Comparison of ENCODE assay signal across 28 cellular contexts in the genomic region with DNA sequence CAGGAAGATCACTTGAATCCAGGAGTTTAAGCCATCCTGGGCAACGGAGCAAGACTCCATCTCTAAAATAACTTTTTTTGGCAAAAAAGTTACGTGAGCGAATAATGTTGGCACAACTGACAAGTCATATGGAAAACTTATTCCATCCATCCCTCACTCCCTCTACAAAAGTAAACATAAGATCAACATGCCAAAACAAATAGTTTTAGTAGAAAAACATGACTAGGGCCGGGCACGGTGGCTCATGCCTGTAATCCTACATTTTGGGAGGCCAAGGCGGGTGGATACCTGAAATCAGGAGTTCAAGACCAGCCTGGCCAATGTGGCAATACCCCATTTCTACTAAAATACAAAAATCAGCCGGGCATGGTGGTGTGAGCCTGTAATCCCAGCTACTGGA.
"Had no signal": no experiment of that assay in that cellular context is flagged by ENCODE, and none has a peak within 500 bp of the region (broad histone marks: within the 10 kb centered on the region; RNA-seq: fewer than 3 reads in every experiment).

No MANE protein-coding gene starts in this region.

- H3K4me3 Mint-ChIP-seq: activated CD4-positive, alpha-beta memory T cell treated with anti-CD3 and anti-CD28 coated beads for 36 hours; activated naive CD4-positive, alpha-beta T cell treated with anti-CD3 and anti-CD28 coated beads for 36 hours; activated naive CD8-positive, alpha-beta T cell treated with anti-CD3 and anti-CD28 coated beads, Interleukin-2, amount 10 ng/mL, durations not matched to agents 7 days and 5 days; activated T-cell treated with anti-CD3 and anti-CD28 coated beads, Interleukin-2, amount 50 U/mL, for 72 hours; brain; natural killer cell treated with Interleukin-12 subunit alpha and Interleukin-12 subunit beta and Interleukin-15 and Interleukin-18, amount 100 ng/mL, for 72 hours had no signal

- H3K27me3 Mint-ChIP-seq: activated CD4-positive, alpha-beta memory T cell treated with anti-CD3 and anti-CD28 coated beads for 36 hours; activated naive CD8-positive, alpha-beta T cell treated with anti-CD3 and anti-CD28 coated beads, Interleukin-2, amount 10 ng/mL, durations not matched to agents 7 days and 5 days; natural killer cell treated with Interleukin-12 subunit alpha and Interleukin-12 subunit beta and Interleukin-15 and Interleukin-18, amount 100 ng/mL, for 72 hours had no signal

- DNase-seq: activated CD4-positive, alpha-beta memory T cell treated with anti-CD3 and anti-CD28 coated beads for 36 hours; activated CD4-positive, alpha-beta T cell treated with anti-CD3 and anti-CD28 coated beads for 48 hours; activated effector memory CD4-positive, alpha-beta T cell treated with Interleukin-2 at 50 U/mL for 16 hours; activated naive CD4-positive, alpha-beta T cell treated with anti-CD3 and anti-CD28 coated beads for 36 hours; activated naive CD8-positive, alpha-beta T cell treated with anti-CD3 and anti-CD28 coated beads, Interleukin-2, amount 10 ng/mL, durations not matched to agents 7 days and 5 days; activated T-cell treated with anti-CD3 and anti-CD28 coated beads for 4 hours; activated T-cell treated with anti-CD3 and anti-CD28 coated beads, Interleukin-2, amount 50 U/mL, for 72 hours; dorsolateral prefrontal cortex; effector memory CD4-positive, alpha-beta T cell; gastrocnemius medialis; glutamatergic neuron; left ventricle myocardium inferior; mucosa of descending colon; posterior cingulate gyrus; stimulated activated CD4-positive, alpha-beta T cell treated with anti-CD3 and anti-CD28 coated beads, Interleukin-2, amount 100 ng/mL, for 48 hours; stimulated activated naive CD8-positive, alpha-beta T cell treated with anti-CD3 and anti-CD28 coated beads, Interleukin-15, Interleukin-2, amounts not matched to agents 100 U/mL and 50 U/mL, for 24 hours; T-helper 9 cell; testis; transverse colon had no signal

- H3K4me3 ChIP-seq: ascending aorta, cardiac muscle cell, coronary artery, dorsolateral prefrontal cortex, gastrocnemius medialis, left ventricle myocardium inferior, lung, mucosa of descending colon, right lobe of liver, testis, transverse colon had no signal

- ATAC-seq: activated CD4-positive, CD25-positive, alpha-beta regulatory T cell treated with anti-CD3 and anti-CD28 coated beads, Interleukin-2, amount 50 U/mL, for 24 hours; activated T-cell treated with anti-CD3 and anti-CD28 coated beads, Interleukin-2, amount 50 U/mL, for 72 hours; gastrocnemius medialis; mucosa of descending colon; natural killer cell treated with Interleukin-12 subunit alpha and Interleukin-12 subunit beta and Interleukin-15 and Interleukin-18, amount 100 ng/mL, for 72 hours; right lobe of liver; stimulated activated naive CD8-positive, alpha-beta T cell treated with anti-CD3 and anti-CD28 coated beads, Interleukin-15, Interleukin-2, amounts not matched to agents 100 U/mL and 50 U/mL, for 24 hours had no signal

- H3K4me1 Mint-ChIP-seq: activated naive CD8-positive, alpha-beta T cell treated with anti-CD3 and anti-CD28 coated beads, Interleukin-2, amount 10 ng/mL, durations not matched to agents 7 days and 5 days; brain had no signal

- H3K27ac ChIP-seq: ascending aorta, cardiac muscle cell, coronary artery, dorsolateral prefrontal cortex, gastrocnemius medialis, left ventricle myocardium inferior, right lobe of liver, testis, transverse colon, VCaP had no signal

- H3K27ac Mint-ChIP-seq: activated CD4-positive, alpha-beta memory T cell treated with anti-CD3 and anti-CD28 coated beads for 36 hours; activated naive CD4-positive, alpha-beta T cell treated with anti-CD3 and anti-CD28 coated beads for 36 hours; activated naive CD8-positive, alpha-beta T cell treated with anti-CD3 and anti-CD28 coated beads, Interleukin-2, amount 10 ng/mL, durations not matched to agents 7 days and 5 days; activated T-cell treated with anti-CD3 and anti-CD28 coated beads, Interleukin-2, amount 50 U/mL, for 72 hours; brain; natural killer cell treated with Interleukin-12 subunit alpha and Interleukin-12 subunit beta and Interleukin-15 and Interleukin-18, amount 100 ng/mL, for 72 hours had no signal

- H3K9me3 Mint-ChIP-seq: activated CD4-positive, alpha-beta memory T cell treated with anti-CD3 and anti-CD28 coated beads for 36 hours; activated naive CD4-positive, alpha-beta T cell treated with anti-CD3 and anti-CD28 coated beads for 36 hours; activated naive CD8-positive, alpha-beta T cell treated with anti-CD3 and anti-CD28 coated beads, Interleukin-2, amount 10 ng/mL, durations not matched to agents 7 days and 5 days; activated T-cell treated with anti-CD3 and anti-CD28 coated beads, Interleukin-2, amount 50 U/mL, for 72 hours; brain; natural killer cell treated with Interleukin-12 subunit alpha and Interleukin-12 subunit beta and Interleukin-15 and Interleukin-18, amount 100 ng/mL, for 72 hours had no signal
